Comparison of ENCODE assay signal across 18 cellular contexts in the genomic region with DNA sequence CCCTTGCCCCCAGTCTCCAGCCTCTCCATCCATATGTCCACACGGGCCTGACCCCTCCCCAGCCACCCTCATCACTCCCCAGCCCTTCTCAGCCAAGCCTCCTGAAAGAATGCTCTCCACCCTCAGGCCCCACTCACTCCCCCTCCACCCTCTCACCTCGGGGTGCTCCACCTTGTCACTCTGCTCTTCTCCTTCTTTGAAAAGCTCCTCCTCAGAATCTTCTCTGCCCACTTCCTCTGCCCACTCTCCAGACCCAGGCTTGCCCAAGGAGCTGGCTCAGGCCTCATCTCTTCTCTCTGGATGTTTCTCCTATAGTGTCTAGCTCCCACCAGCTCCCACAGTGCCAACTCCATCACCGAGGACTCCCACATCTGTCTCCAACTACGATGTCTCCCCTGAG. TPM values are rescaled to one million over a fixed set of nuclear protein-coding genes. Genes with fewer than 3 reads are reported as not detected.
"Had no signal": no experiment of that assay in that cellular context is flagged by ENCODE, and none has a peak within 500 bp of the region (broad histone marks: within the 10 kb centered on the region; RNA-seq: fewer than 3 reads in every experiment).

No MANE protein-coding gene starts in this region.

- H3K27me3 ChIP-seq: adrenal gland, esophagus muscularis mucosa, hepatocyte, stomach, testis had no signal

- H3K27ac Mint-ChIP-seq: natural killer cell treated with Interleukin-12 subunit alpha and Interleukin-12 subunit beta and Interleukin-15 and Interleukin-18, amount 100 ng/mL, for 72 hours had no signal

- H3K36me3 Mint-ChIP-seq: natural killer cell treated with Interleukin-12 subunit alpha and Interleukin-12 subunit beta and Interleukin-15 and Interleukin-18, amount 100 ng/mL, for 72 hours had no signal

- H3K27ac ChIP-seq: adrenal gland, coronary artery, esophagus muscularis mucosa, hepatocyte, prostate gland, skin epidermis, testis had no signal

- DNase-seq: activated T-cell treated with anti-CD3 and anti-CD28 coated beads, Interleukin-2, amount 50 U/mL, for 4 hours; adrenal gland; central memory CD4-positive, alpha-beta T cell; effector CD4-positive, alpha-beta T cell; right cardiac atrium; SIG-M5; stimulated activated CD4-positive, alpha-beta T cell treated with anti-CD3 and anti-CD28 coated beads, Interleukin-4, amount 100 ng/mL, for 4 hours; stimulated activated CD8-positive, alpha-beta memory T cell treated with anti-CD3 and anti-CD28 coated beads, Interleukin-4, amount 100 ng/mL, for 48 hours; stomach; testis had no signal

- H3K9me3 ChIP-seq: adrenal gland, esophagus muscularis mucosa, prostate gland, stomach, testis had no signal

- H3K9me3 Mint-ChIP-seq: activated T-cell treated with anti-CD3 and anti-CD28 coated beads, Interleukin-2, amount 50 U/mL, for 4 hours; natural killer cell treated with Interleukin-12 subunit alpha and Interleukin-12 subunit beta and Interleukin-15 and Interleukin-18, amount 100 ng/mL, for 72 hours had no signal

- H3K4me3 Mint-ChIP-seq: activated T-cell treated with anti-CD3 and anti-CD28 coated beads, Interleukin-2, amount 50 U/mL, for 4 hours; natural killer cell treated with Interleukin-12 subunit alpha and Interleukin-12 subunit beta and Interleukin-15 and Interleukin-18, amount 100 ng/mL, for 72 hours had no signal

- H3K27me3 Mint-ChIP-seq: natural killer cell treated with Interleukin-12 subunit alpha and Interleukin-12 subunit beta and Interleukin-15 and Interleukin-18, amount 100 ng/mL, for 72 hours had no signal

- ATAC-seq: activated T-cell treated with anti-CD3 and anti-CD28 coated beads, Interleukin-2, amount 50 U/mL, for 4 hours; left lobe of liver; natural killer cell treated with Interleukin-12 subunit alpha and Interleukin-12 subunit beta and Interleukin-15 and Interleukin-18, amount 100 ng/mL, for 72 hours; right cardiac atrium had no signal

RNA-seq across cellular contexts. Expression of a gene that starts 27.3 kb away (rescaled TPM):
- total RNA-seq: left lobe of liver; natural killer cell treated with Interleukin-12 subunit alpha and Interleukin-12 subunit beta and Interleukin-15 and Interleukin-18, amount 100 ng/mL, for 72 hours; stomach; ureter had no signal
